25 cellular contexts compared by ENCODE assay signal in the genomic region with DNA sequence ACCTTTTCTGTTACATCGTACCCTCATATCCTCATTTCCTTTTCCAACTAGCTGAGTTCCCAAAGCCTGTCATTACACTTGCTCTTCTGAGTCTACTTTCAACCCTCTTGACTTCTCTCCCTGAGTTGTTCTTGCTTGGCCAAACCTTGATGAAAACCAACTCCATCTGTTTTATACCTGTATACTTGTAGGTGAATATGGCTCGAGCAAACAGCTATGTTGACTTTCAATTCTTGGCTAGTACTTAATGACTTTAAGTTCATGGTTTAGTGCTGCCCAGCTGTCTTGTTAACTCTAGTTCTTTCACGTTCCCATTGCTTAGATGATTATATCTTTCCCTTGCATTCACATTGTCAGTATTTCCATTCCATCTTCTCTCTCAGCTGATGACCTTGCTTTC.
"Had no signal": no experiment of that assay in that cellular context is flagged by ENCODE, and none has a peak within 500 bp of the region (broad histone marks: within the 10 kb centered on the region; RNA-seq: fewer than 3 reads in every experiment).

No MANE protein-coding gene starts in this region.

- H3K4me1 ChIP-seq: ascending aorta had no signal

- H3K27me3 ChIP-seq: ascending aorta, MG63, SJSA1 had no signal

- H3K27ac Mint-ChIP-seq: activated CD4-positive, alpha-beta T cell treated with anti-CD3 and anti-CD28 coated beads, Interleukin-2, amount 10 ng/mL, durations not matched to agents 24 days and 14 days; activated naive CD4-positive, alpha-beta T cell treated with anti-CD3 and anti-CD28 coated beads, Interleukin-2, amount 10 ng/mL, durations not matched to agents 7 days and 5 days; activated naive CD8-positive, alpha-beta T cell; activated T-helper 1 cell treated with anti-CD3 and anti-CD28 coated beads, Interleukin-12 subunit alpha, Interleukin-12 subunit beta, Interleukin-2, Interleukin-4 antibody, amounts not matched to agents 30 ng/mL and 10 ng/mL and 1 ng/mL, durations not matched to agents 14 hours and 24 hours and 36 hours; T-helper 1 cell treated with Interleukin-12 subunit alpha and Interleukin-12 subunit beta and Interleukin-4 antibody, amounts not matched to agents 30 μg/mL and 1 μg/mL, for 36 hours; T-helper 2 cell treated with Interferon-gamma antibody and Interleukin-4, amounts not matched to agents 5 μg/mL and 100 μg/mL, for 36 hours had no signal

- H3K4me3 Mint-ChIP-seq: activated CD4-positive, alpha-beta T cell treated with anti-CD3 and anti-CD28 coated beads, Interleukin-2, amount 10 ng/mL, durations not matched to agents 24 days and 14 days; activated naive CD4-positive, alpha-beta T cell treated with anti-CD3 and anti-CD28 coated beads, Interleukin-2, amount 10 ng/mL, durations not matched to agents 7 days and 5 days; activated naive CD8-positive, alpha-beta T cell; activated T-cell treated with anti-CD3 and anti-CD28 coated beads, Interleukin-2, amount 50 U/mL, for 4 hours; activated T-helper 1 cell treated with anti-CD3 and anti-CD28 coated beads, Interleukin-12 subunit alpha, Interleukin-12 subunit beta, Interleukin-2, Interleukin-4 antibody, amounts not matched to agents 30 ng/mL and 10 ng/mL and 1 ng/mL, durations not matched to agents 14 hours and 24 hours and 36 hours; T-helper 1 cell treated with Interleukin-12 subunit alpha and Interleukin-12 subunit beta and Interleukin-4 antibody, amounts not matched to agents 30 μg/mL and 1 μg/mL, for 36 hours; T-helper 2 cell treated with Interferon-gamma antibody and Interleukin-4, amounts not matched to agents 5 μg/mL and 100 μg/mL, for 36 hours had no signal

- H3K9ac ChIP-seq: SK-N-SH had no signal

- DNase-seq: activated CD4-positive, alpha-beta T cell treated with anti-CD3 and anti-CD28 coated beads, Interleukin-2, amount 10 ng/mL, durations not matched to agents 24 days and 14 days; activated CD4-positive, alpha-beta T cell treated with anti-CD3 and anti-CD28 coated beads, Interleukin-2, amount 50 U/mL, for 4 hours; activated CD8-positive, alpha-beta memory T cell treated with anti-CD3 and anti-CD28 coated beads, Interleukin-2, amount 50 U/mL, for 4 hours; activated effector memory CD4-positive, alpha-beta T cell treated with Interleukin-2 at 50 U/mL for 16 hours; activated naive CD4-positive, alpha-beta T cell treated with anti-CD3 and anti-CD28 coated beads, Interleukin-2, amount 10 ng/mL, durations not matched to agents 7 days and 5 days; activated T-cell treated with anti-CD3 and anti-CD28 coated beads for 4 hours; activated T-cell treated with anti-CD3 and anti-CD28 coated beads, Interleukin-2, amount 50 U/mL, for 4 hours; amygdala; KG1; MG63; NCI-H1048; NCI-H1436 treated with DMSO at 0.1 percent for 48 hours; NCI-H1694 treated with DMSO at 0.1 percent for 48 hours; NCI-H2029; NCI-H345; NCI-H524 treated with DMSO at 0.1 percent for 48 hours; SHP77 treated with DMSO at 0.1 percent for 48 hours; SK-N-SH had no signal

- H3K36me3 ChIP-seq: ascending aorta had no signal

- H3K4me3 ChIP-seq: ascending aorta, MG63, SJSA1 had no signal

- H3K4me2 ChIP-seq: SK-N-SH had no signal

- H3K4me1 Mint-ChIP-seq: activated CD4-positive, alpha-beta T cell treated with anti-CD3 and anti-CD28 coated beads, Interleukin-2, amount 10 ng/mL, durations not matched to agents 24 days and 14 days; activated naive CD4-positive, alpha-beta T cell treated with anti-CD3 and anti-CD28 coated beads, Interleukin-2, amount 10 ng/mL, durations not matched to agents 7 days and 5 days had no signal

- ATAC-seq: activated T-cell treated with anti-CD3 and anti-CD28 coated beads, Interleukin-2, amount 50 U/mL, for 4 hours; Panc1 had no signal

- H3K27me3 Mint-ChIP-seq: activated naive CD4-positive, alpha-beta T cell treated with anti-CD3 and anti-CD28 coated beads, Interleukin-2, amount 10 ng/mL, durations not matched to agents 7 days and 5 days; activated naive CD8-positive, alpha-beta T cell had no signal

- H3K27ac ChIP-seq: ascending aorta, SJSA1 had no signal
